ENCODE assay signal across 19 cellular contexts in the genomic region with DNA sequence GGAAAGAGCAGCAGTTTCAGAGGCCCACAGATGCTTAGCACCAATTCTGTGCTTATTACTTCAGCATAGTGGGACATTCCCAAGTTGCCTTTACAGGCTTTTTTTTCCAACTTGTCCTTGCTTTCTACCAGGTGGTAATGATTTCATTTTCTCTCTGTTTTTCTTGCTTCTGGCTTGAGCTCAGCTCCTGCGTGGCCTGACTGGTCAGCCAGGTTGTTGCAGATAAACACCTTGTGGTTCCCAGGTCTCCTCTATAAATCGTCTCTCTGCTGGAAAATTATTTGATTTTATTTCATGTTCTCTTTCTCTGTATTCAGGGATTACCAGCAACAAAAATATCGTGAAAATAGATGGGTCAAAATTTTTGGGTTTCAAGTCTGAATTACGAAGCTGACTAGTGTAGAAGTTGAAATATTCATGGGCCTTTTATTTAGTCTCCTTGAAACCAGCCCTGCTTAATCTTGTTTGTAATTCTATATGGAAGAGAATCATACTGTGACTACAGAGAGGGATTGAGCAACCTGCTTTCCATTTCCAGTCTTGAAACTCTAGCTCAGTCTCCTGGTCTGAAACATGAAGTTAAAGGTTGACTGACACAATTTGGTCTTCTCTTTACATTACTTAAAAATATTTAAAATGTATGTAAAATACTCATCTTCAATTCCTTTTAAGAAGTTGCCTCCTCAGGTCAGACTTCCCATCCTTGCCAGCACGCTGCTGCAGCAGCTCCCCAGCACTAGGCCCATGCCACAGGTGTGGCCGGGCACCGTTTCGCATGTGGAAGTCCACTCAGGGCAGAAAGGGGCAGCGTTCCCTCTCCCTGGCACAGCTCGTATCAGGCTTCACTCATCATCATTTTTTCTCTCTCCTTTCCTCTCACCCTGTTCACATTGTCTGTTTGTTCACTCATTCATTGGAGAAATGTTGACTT. TPM values are rescaled to one million over a fixed set of nuclear protein-coding genes. Genes with fewer than 3 reads are reported as not detected.
A peak's percentile ranks its signal among the peaks of the same experiment; 100 is the strongest.
DNase-seq lines count a peak whose midpoint lies in the region; ATAC-seq and TF ChIP-seq lines count a peak whose summit lies in the region.
"Had no signal": no experiment of that assay in that cellular context is flagged by ENCODE, and none has a peak within 500 bp of the region (broad histone marks: within the 10 kb centered on the region; RNA-seq: fewer than 3 reads in every experiment).

No MANE protein-coding gene starts in this region.

- H3K27me3 ChIP-seq in HL-60 (ENCODE audit: insufficient read depth, poor library complexity, severe bottlenecking) = no peaks in the 10 kb centered on the region
- no peaks in the 10 kb centered on the region for H3K27me3 ChIP-seq in spleen (replicated peaks in 1 of 7)
- H3K27me3 ChIP-seq in A673 (replicated peaks; ENCODE audit: insufficient read depth, low read depth, low read length, poor library complexity) = no peaks in the 10 kb centered on the region
- H3K27me3 ChIP-seq: foreskin keratinocyte, left lung, MG63, ovary, tibial nerve had no signal

- ATAC-seq in GM19351 (IDR thresholded peaks at IDR 0.05; ENCODE audit: unreplicated experiment) (no peak), GM21447 (IDR thresholded peaks at IDR 0.05; ENCODE audit: unreplicated experiment) (no peak)
- ATAC-seq: foreskin keratinocyte had no signal

- DNase-seq in HL-60 (ENCODE audit: low read depth in 1 of 2, low spot score in 1 of 2) = peak in 1 of 2 experiments; percentile 58
- DNase-seq in RPMI8226 = peak; percentile 75
- peak; percentile 13 for DNase-seq in fibroblast of villous mesenchyme (ENCODE audit: low read depth)
- no peak for DNase-seq in spleen
- DNase-seq in A673 (ENCODE audit: low spot score) = no peak
- DNase-seq: activated CD4-positive, alpha-beta T cell treated with anti-CD3 and anti-CD28 coated beads, Interleukin-2, amount 50 U/mL, for 48 hours; effector memory CD4-positive, alpha-beta T cell; foreskin keratinocyte; GF-D8; H9; MG63; NCI-H1694 treated with DMSO at 0.1 percent for 48 hours; NCI-H226; ovary had no signal

- H3K4me3 ChIP-seq in HL-60 (replicated peaks; ENCODE audit: insufficient read depth, low read length) (no peak overlapping the region), fibroblast of villous mesenchyme (ENCODE audit: low read depth, low read length) (no peak overlapping the region), spleen (peak overlapping the region in 1 of 8 donors; percentile 10), A673 (ENCODE audit: low read depth, low read length, poor library complexity, severe bottlenecking) (no peak overlapping the region)
- H3K4me3 ChIP-seq: left lung, MG63, ovary, smooth muscle cell, tibial nerve had no signal

- no peak for TF ChIP-seq POLR2A in spleen (IDR thresholded peaks at IDR 0.05)

- BruUV-seq in A673 (replicated peaks; lab: Mats Ljungman, UMichigan) = no TSS peak

- WGBS in spleen, 5 donors = 66 to 76% (median 70%) methylated on average over 10 of the region's 10 CpGs

- POLR2A ChIA-PET in A673 (lab: Charles Lee; ENCODE audit: low non-redundant PET) = no interaction called here

- H3K36me3 ChIP-seq in spleen = peaks cover 0 to 24% (median 0%) of the 10 kb centered on the region in 6 donors
- H3K36me3 ChIP-seq in A673 (ENCODE audit: insufficient read depth, low read length, poor library complexity, severe bottlenecking) = no peaks in the 10 kb centered on the region
- H3K36me3 ChIP-seq: MG63, ovary, tibial nerve had no signal

- peak overlapping the region; percentile 42 for H3K27ac ChIP-seq in HL-60 (replicated peaks)
- H3K27ac ChIP-seq in spleen = peak overlapping the region in 5 of 8 donors; percentile 2 to 98 (median 96)
- H3K27ac ChIP-seq in A673 (ENCODE audit: low read depth, low read length, poor library complexity, severe bottlenecking) = no peak overlapping the region
- H3K27ac ChIP-seq: foreskin keratinocyte, ovary had no signal

- intact Hi-C loops in spleen (cut with DNase I; ENCODE audit: low total_unique reads) = no loop called here
- intact Hi-C loops in A673 (cut with micrococcal nuclease; ENCODE audit: unreplicated experiment) = no loop called here

- CTCF ChIA-PET in A673 (lab: Charles Lee) = no interaction called here

- H3K9me3 ChIP-seq in spleen (no peaks in the 10 kb centered on the region), A673 (ENCODE audit: low read depth, low read length, poor library complexity, severe bottlenecking) (peaks cover 9% of the 10 kb centered on the region)
- H3K9me3 ChIP-seq: left lung, MG63, ovary, tibial nerve had no signal

- H3K4me1 ChIP-seq in spleen = peaks cover 38 to 58% (median 56%) of the 10 kb centered on the region in 6 donors
- no peaks in the 10 kb centered on the region for H3K4me1 ChIP-seq in A673 (ENCODE audit: insufficient read depth, low read length, poor library complexity, severe bottlenecking)
- H3K4me1 ChIP-seq: foreskin keratinocyte had no signal

- TF ChIP-seq CTCF in HL-60 (IDR thresholded peaks at IDR 0.05; ENCODE audit: insufficient read depth, low read length) (no peak), fibroblast of villous mesenchyme (IDR thresholded peaks at IDR 0.05; ENCODE audit: insufficient read depth, low read depth, low read length) (no peak), spleen (IDR thresholded peaks at IDR 0.05 in 8 of 11, conservative IDR thresholded peaks at IDR 0.05 in 3 of 11) (no peak), A673 (conservative IDR thresholded peaks at IDR 0.05; ENCODE audit: low read depth, low read length) (no peak)

RNA-seq across cellular contexts. Expression of a gene that starts 7.0 kb away (rescaled TPM):
- 14.2 and 14.7 TPM in 2 replicates for total RNA-seq in fibroblast of villous mesenchyme
- total RNA-seq in spleen = 100 to 1,000 TPM in 1 of 7 donors, 10 to 100 TPM in 6; 60.5 to 120 (median 75.5) TPM
- 10 to 100 TPM; 41.2 to 65.7 (median 46.8) TPM for polyA plus RNA-seq in spleen
- 16.0 and 18.5 TPM in 2 replicates for total RNA-seq in A673 (2021)

Comparison
In these comparisons a context has a peak if more than half of its experiments do, and no peak if none do; other contexts are left out.
1. DNase-seq: peak in RPMI8226 (single experiment) and fibroblast of villous mesenchyme (single experiment); none in spleen (single experiment) and A673 (single experiment).